Comparison of ENCODE assay signal across 15 cellular contexts in the genomic region with DNA sequence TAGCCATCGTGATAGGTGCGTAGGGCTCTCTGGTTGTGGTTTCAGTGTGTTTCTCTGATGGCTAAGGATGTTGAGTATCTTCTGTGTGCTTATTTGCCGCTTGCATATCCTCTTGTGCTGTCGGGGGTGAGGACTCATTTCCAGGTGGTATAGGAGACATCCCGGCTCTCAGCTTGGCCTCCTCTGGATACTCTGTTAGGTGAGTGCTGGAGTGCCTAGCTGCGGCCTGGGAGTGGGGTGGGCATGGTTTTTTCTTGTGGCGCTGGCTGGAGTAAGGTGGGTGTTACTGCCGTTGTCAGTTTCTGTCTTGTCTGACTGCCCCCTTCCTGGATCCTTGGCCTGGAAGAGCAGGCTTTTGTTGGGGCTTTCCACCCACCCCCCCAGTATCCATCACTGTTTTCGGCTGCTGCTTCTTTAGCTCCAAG.
DNase-seq lines count a peak whose midpoint lies in the region; ATAC-seq, FAIRE-seq and TF ChIP-seq lines count a peak whose summit lies in the region.
"Had no signal": no experiment of that assay in that cellular context is flagged by ENCODE, and none has a peak within 500 bp of the region (broad histone marks: within the 10 kb centered on the region; RNA-seq: fewer than 3 reads in every experiment).

No MANE protein-coding gene starts in this region.

- peaks cover 2% of the 10 kb centered on the region for H4K20me1 ChIP-seq in H9 (ENCODE audit: control insufficient read depth, insufficient read depth, insufficient read length)

- CTCF ChIA-PET in A549 (lab: Yijun Ruan, JAX) = interaction anchor here (2.0 to 23.2 kb wide), 2 partner anchors 19 to 20 kb away, joined by 7 to 356 read pairs; no protein-coding TSS in a partner anchor
- CTCF ChIA-PET in Calu3 (lab: Charles Lee) = no interaction called here

- H3K9me3 ChIP-seq in A549 (peaks cover 10% of the 10 kb centered on the region), H9 (ENCODE audit: control insufficient read depth, low read depth, low read length) (no peaks in the 10 kb centered on the region)

- H3K18ac ChIP-seq in H9 (ENCODE audit: insufficient read length, low read depth, low read length) = no peak overlapping the region

- intact Hi-C loops in Calu3 (cut with micrococcal nuclease; ENCODE audit: unreplicated experiment) = no loop called here

- POLR2A ChIA-PET in A549 (lab: Yijun Ruan, JAX) = no interaction called here
- POLR2A ChIA-PET in activated naive CD8-positive, alpha-beta T cell treated with anti-CD3 and anti-CD28 coated beads, Interleukin-2, amount 10 ng/mL, durations not matched to agents 7 days and 5 days (lab: Charles Lee) = no interaction called here

- no peaks in the 10 kb centered on the region for H3K23me2 ChIP-seq in H9 (ENCODE audit: insufficient read length, low read depth, low read length, poor library complexity, severe bottlenecking)

- no peak for TF ChIP-seq POLR2A in A549 (IDR thresholded peaks at IDR 0.05; ENCODE audit: low read length)

- H3K4me1 Mint-ChIP-seq in Calu3 (ENCODE audit: low read depth, unreplicated experiment) = peaks cover 53% of the 10 kb centered on the region
- H3K4me1 Mint-ChIP-seq in activated naive CD8-positive, alpha-beta T cell treated with anti-CD3 and anti-CD28 coated beads, Interleukin-2, amount 10 ng/mL, durations not matched to agents 7 days and 5 days = peaks cover 74% of the 10 kb centered on the region
- H3K4me1 Mint-ChIP-seq in naive B cell = peaks cover 80 to 98% (median 90%) of the 10 kb centered on the region in 3 donors
- H3K4me1 Mint-ChIP-seq in H9 = peaks cover 35 to 42% of the 10 kb centered on the region in 2 experiments

- H3K9me3 Mint-ChIP-seq in Calu3 (ENCODE audit: low read depth, unreplicated experiment) = peaks cover 8% of the 10 kb centered on the region
- H3K9me3 Mint-ChIP-seq in activated naive CD8-positive, alpha-beta T cell treated with anti-CD3 and anti-CD28 coated beads, Interleukin-2, amount 10 ng/mL, durations not matched to agents 7 days and 5 days = peaks cover 2% of the 10 kb centered on the region
- H3K9me3 Mint-ChIP-seq in naive B cell = peaks cover 0 to 2% (median 0%) of the 10 kb centered on the region in 7 donors
- no peaks in the 10 kb centered on the region for H3K9me3 Mint-ChIP-seq in H9

- no peak for TF ChIP-seq RAD21 in A549 (conservative IDR thresholded peaks at IDR 0.05 in 1 of 2, IDR thresholded peaks at IDR 0.05 in 1 of 2)

- H3K56ac ChIP-seq in H9 (ENCODE audit: insufficient read length, low read depth, low read length) = no peak overlapping the region

- H3K14ac ChIP-seq in H9 (ENCODE audit: insufficient read depth, low read length) = no peak overlapping the region

- H3K27me3 Mint-ChIP-seq in Calu3 (ENCODE audit: unreplicated experiment) = no peaks in the 10 kb centered on the region
- H3K27me3 Mint-ChIP-seq in activated naive CD8-positive, alpha-beta T cell treated with anti-CD3 and anti-CD28 coated beads, Interleukin-2, amount 10 ng/mL, durations not matched to agents 7 days and 5 days = no peaks in the 10 kb centered on the region
- H3K27me3 Mint-ChIP-seq in naive B cell = no peaks in the 10 kb centered on the region
- no peaks in the 10 kb centered on the region for H3K27me3 Mint-ChIP-seq in H9 (ENCODE audit: low read depth)

- H4K5ac ChIP-seq in H9 (ENCODE audit: insufficient read length, low read depth, low read length) = no peak overlapping the region

- peak overlapping the region; percentile 84 for H3K27ac Mint-ChIP-seq in Calu3 (ENCODE audit: unreplicated experiment)
- peak overlapping the region; percentile 91 for H3K27ac Mint-ChIP-seq in activated naive CD8-positive, alpha-beta T cell treated with anti-CD3 and anti-CD28 coated beads, Interleukin-2, amount 10 ng/mL, durations not matched to agents 7 days and 5 days
- H3K27ac Mint-ChIP-seq in naive B cell = peak overlapping the region; percentile 70 to 95 (median 92)
- H3K27ac Mint-ChIP-seq in H9 = no peak overlapping the region; a peak in 1 of 7 replicates

- TF ChIP-seq EP300 in A549 (IDR thresholded peaks at IDR 0.05) = no peak

- DNase-seq in A549 (ENCODE audit: low read depth in 1 of 2, low spot score in 1 of 2) (no peak), Calu3 (no peak), naive B cell (no peak), RKO (ENCODE audit: low spot score) (no peak), H9 (no peak), NCI-H146 treated with DMSO at 0.1 percent for 48 hours (lab: John Stamatoyannopoulos, UW; ENCODE audit: unreplicated experiment) (no peak)
- DNase-seq in activated naive CD8-positive, alpha-beta T cell treated with anti-CD3 and anti-CD28 coated beads, Interleukin-2, amount 10 ng/mL, durations not matched to agents 7 days and 5 days = no peak
- DNase-seq: dermis blood vessel endothelial cell, EL, NCI-H1436, NCI-H526, Right ventricle myocardium superior had no signal

- peak overlapping the region; percentile 95 to 99 for H3K27ac ChIP-seq in A549
- H3K27ac ChIP-seq in H9 (ENCODE audit: insufficient read length, low read depth, low read length) = no peak overlapping the region

- no peak overlapping the region for H2BK120ac ChIP-seq in H9 (ENCODE audit: low read depth, low read length, poor library complexity, severe bottlenecking)

- no TSS peak for BruUV-seq in Calu3 (replicated peaks; lab: Mats Ljungman, UMichigan)

- no peak overlapping the region for H2BK15ac ChIP-seq in H9 (ENCODE audit: low read depth, low read length)

- H3K79me2 ChIP-seq in H9 (ENCODE audit: insufficient read depth, low read length) = no peaks in the 10 kb centered on the region

- no peak overlapping the region for H2BK5ac ChIP-seq in H9 (ENCODE audit: insufficient read length, low read length)

- H2BK20ac ChIP-seq in H9 (ENCODE audit: low read depth, low read length, poor library complexity, severe bottlenecking) = no peak overlapping the region

- H3K4me3 Mint-ChIP-seq in Calu3 (ENCODE audit: low read depth, unreplicated experiment) = no peak overlapping the region
- peak overlapping the region; percentile 41 for H3K4me3 Mint-ChIP-seq in activated naive CD8-positive, alpha-beta T cell treated with anti-CD3 and anti-CD28 coated beads, Interleukin-2, amount 10 ng/mL, durations not matched to agents 7 days and 5 days
- H3K4me3 Mint-ChIP-seq in naive B cell = peak overlapping the region in 3 of 8 donors; percentile 29 to 81 (median 32)
- no peak overlapping the region for H3K4me3 Mint-ChIP-seq in H9

- H3K4me2 ChIP-seq in A549 (peak overlapping the region; percentile 90), H9 (ENCODE audit: insufficient read depth, insufficient read length, low read length) (no peak overlapping the region)

- H3K79me1 ChIP-seq in H9 (ENCODE audit: insufficient read depth, low read depth, low read length, poor library complexity, severe bottlenecking) = no peaks in the 10 kb centered on the region

- TF ChIP-seq CTCF in A549 (IDR thresholded peaks at IDR 0.05) (no peak), Calu3 (IDR thresholded peaks at IDR 0.05; ENCODE audit: unreplicated experiment) (no peak), H9 (conservative IDR thresholded peaks at IDR 0.05) (no peak)

- no peak overlapping the region for H2AK5ac ChIP-seq in H9 (ENCODE audit: insufficient read length, low read length)

- no peak overlapping the region for H3K23ac ChIP-seq in H9 (ENCODE audit: insufficient read length, low read depth, low read length)

- no peak overlapping the region for H2AFZ ChIP-seq in H9 (ENCODE audit: low read length)

- no peak overlapping the region for H3K4ac ChIP-seq in H9 (ENCODE audit: low read depth, low read length)

- no peak for ATAC-seq in A549
- ATAC-seq in activated naive CD8-positive, alpha-beta T cell treated with anti-CD3 and anti-CD28 coated beads, Interleukin-2, amount 10 ng/mL, durations not matched to agents 7 days and 5 days (ENCODE audit: low read depth) = no peak
- no peak for ATAC-seq in naive B cell (ENCODE audit: low read depth in 2 of 2)
- no peak for ATAC-seq in GM19023 (IDR thresholded peaks at IDR 0.05; ENCODE audit: unreplicated experiment)
- ATAC-seq: K562 had no signal

- H4K8ac ChIP-seq in H9 (replicated peaks; ENCODE audit: insufficient read length, low read depth, low read length) = no peak overlapping the region

- no peak overlapping the region for H3K9ac ChIP-seq in H9 (ENCODE audit: extremely low read depth, insufficient read length, low read length)

- no peak overlapping the region for H2BK12ac ChIP-seq in H9 (ENCODE audit: insufficient read length, low read depth, low read length)

- no peak overlapping the region for H4K91ac ChIP-seq in H9 (ENCODE audit: insufficient read length, low read depth, low read length)

- 86% methylated on average over 9 of the region's 9 CpGs for WGBS in A549 (ENCODE audit: missing lambda C conversion rate)
- WGBS in H9 (ENCODE audit: extremely low coverage, insufficient read length, low lambda C conversion rate) = no CpG with 5 or more reads among the region's 9 CpGs

- H3K4me3 ChIP-seq in A549 = no peak overlapping the region; the same call in 2 of the 3 replicates
- H3K4me3 ChIP-seq: K562 had no signal

- FAIRE-seq in A549 (lab: Jason Lieb, UNC) = no peak
- FAIRE-seq: GM19239, K562 had no signal

- H3K27me3 ChIP-seq in H9 (ENCODE audit: insufficient read depth, low read length) = no peaks in the 10 kb centered on the region

- H3K36me3 Mint-ChIP-seq in Calu3 (ENCODE audit: insufficient read depth, unreplicated experiment) = peaks cover 28% of the 10 kb centered on the region
- peaks cover 48% of the 10 kb centered on the region for H3K36me3 Mint-ChIP-seq in activated naive CD8-positive, alpha-beta T cell treated with anti-CD3 and anti-CD28 coated beads, Interleukin-2, amount 10 ng/mL, durations not matched to agents 7 days and 5 days
- H3K36me3 Mint-ChIP-seq in naive B cell = peaks cover 5 to 14% of the 10 kb centered on the region in 2 donors
- H3K36me3 Mint-ChIP-seq in H9 (ENCODE audit: insufficient read depth in 1 of 3, low read depth in 3 of 3) = peaks cover 0 to 5% (median 2%) of the 10 kb centered on the region in 3 experiments; a peak in 2 of 7 replicates

- H3K4me1 ChIP-seq in A549 (peaks cover 100% of the 10 kb centered on the region), H9 (ENCODE audit: insufficient read depth, low read length) (peaks cover 8% of the 10 kb centered on the region; the same call in 1 of the 2 replicates)

- H3T11ph ChIP-seq in H9 (ENCODE audit: low read length) = no peak overlapping the region

TF ChIP-seq in A549, 52 proteins besides CTCF, POLR2A, EP300 and RAD21 (continues in another document):
- no peak for TF ChIP-seq HMGXB4 (CRISPR knock-in tag; IDR thresholded peaks at IDR 0.05; ENCODE audit: borderline replicate concordance)

Comparison
In these comparisons a context has a peak if more than half of its experiments do, and no peak if none do; other contexts are left out.
1. H3K27ac Mint-ChIP-seq: peak in Calu3 (single experiment), activated naive CD8-positive, alpha-beta T cell treated with anti-CD3 and anti-CD28 coated beads, Interleukin-2, amount 10 ng/mL, durations not matched to agents 7 days and 5 days (single experiment) and naive B cell (6 of 6); none in H9 (0 of 3).